In the genomic region with DNA sequence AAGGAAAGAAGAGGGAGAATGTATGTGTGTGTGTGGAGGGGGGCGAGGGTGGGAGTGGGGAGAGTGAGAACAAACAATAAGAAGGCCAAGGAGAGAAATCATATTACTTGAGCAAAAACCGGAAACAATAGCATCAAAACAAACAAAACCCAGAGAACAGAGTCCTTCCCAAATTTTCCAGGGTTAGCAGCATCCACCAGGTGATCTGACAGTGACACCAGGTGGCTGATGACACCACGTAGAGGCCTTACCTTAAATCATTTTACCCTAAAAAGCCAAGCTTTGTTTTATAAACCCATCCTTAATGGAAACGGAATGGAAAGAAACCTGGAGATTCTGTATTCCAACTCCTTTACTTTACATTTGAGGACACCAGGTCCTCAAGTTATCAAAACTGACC, we compare ENCODE assay signal across 17 cellular contexts.
DNase-seq lines count a peak whose midpoint lies in the region; ATAC-seq and TF ChIP-seq lines count a peak whose summit lies in the region.
"Had no signal": no experiment of that assay in that cellular context is flagged by ENCODE, and none has a peak within 500 bp of the region (broad histone marks: within the 10 kb centered on the region; RNA-seq: fewer than 3 reads in every experiment).

No MANE protein-coding gene starts in this region.

- H3K9me3 Mint-ChIP-seq in nephron progenitor cell = no peaks in the 10 kb centered on the region
- H3K9me3 Mint-ChIP-seq: activated CD8-positive, alpha-beta T cell treated with anti-CD3 and anti-CD28 coated beads for 36 hours; activated T-helper 2 cell treated with anti-CD3 and anti-CD28 coated beads, Interferon-gamma antibody, Interleukin-2, Interleukin-4, amounts not matched to agents 10 μg/mL and 5 μg/mL and 100 μg/mL, durations not matched to agents 14 hours and 24 hours and 36 hours; naive thymus-derived CD8-positive, alpha-beta T cell had no signal

- peaks cover 14% of the 10 kb centered on the region for H3K27me3 Mint-ChIP-seq in nephron progenitor cell (ENCODE audit: low read depth, poor library complexity)

- no peaks in the 10 kb centered on the region for H3K36me3 Mint-ChIP-seq in nephron progenitor cell (ENCODE audit: low read depth)
- H3K36me3 Mint-ChIP-seq: naive thymus-derived CD8-positive, alpha-beta T cell had no signal

- peak; percentile 39 for DNase-seq in NCI-H2171 treated with DMSO at 0.1 percent for 48 hours (lab: John Stamatoyannopoulos, UW)
- DNase-seq in NCI-H2171 (lab: John Stamatoyannopoulos, UW) = no peak
- peak; percentile 26 for DNase-seq in NCI-H1694 (lab: John Stamatoyannopoulos, UW)
- peak; percentile 5 for DNase-seq in SW480 (ENCODE audit: low spot score)
- no peak for DNase-seq in nephron progenitor cell
- no peak for DNase-seq in HUDEP-2 (lab: John Stamatoyannopoulos, UW; ENCODE audit: unreplicated experiment in 76 of 76)
- DNase-seq: activated CD8-positive, alpha-beta T cell treated with anti-CD3 and anti-CD28 coated beads for 36 hours; amygdala; Calu3; left lung; naive thymus-derived CD8-positive, alpha-beta T cell; NCI-H1436; NK-92 treated with Interleukin-12 subunit alpha and Interleukin-12 subunit beta, amount 100 ng/mL, for 24 hours; stimulated activated CD4-positive, alpha-beta T cell treated with anti-CD3 and anti-CD28 coated beads, Interleukin-15, amount 100 ng/mL, for 24 hours had no signal

- H3K4me1 Mint-ChIP-seq in nephron progenitor cell = peaks cover 56% of the 10 kb centered on the region

- H3K4me3 Mint-ChIP-seq in nephron progenitor cell = no peak overlapping the region
- H3K4me3 Mint-ChIP-seq: activated CD8-positive, alpha-beta T cell treated with anti-CD3 and anti-CD28 coated beads for 36 hours; naive thymus-derived CD8-positive, alpha-beta T cell had no signal

- ATAC-seq in HG02763 (IDR thresholded peaks at IDR 0.05; ENCODE audit: unreplicated experiment) = no peak
- ATAC-seq in HG03571 (IDR thresholded peaks at IDR 0.05; ENCODE audit: unreplicated experiment) = no peak
- ATAC-seq: activated CD8-positive, alpha-beta T cell treated with anti-CD3 and anti-CD28 coated beads for 36 hours; left lung; naive thymus-derived CD8-positive, alpha-beta T cell had no signal

- peak overlapping the region; percentile 3 for H3K27ac Mint-ChIP-seq in nephron progenitor cell
- H3K27ac Mint-ChIP-seq: activated CD8-positive, alpha-beta T cell treated with anti-CD3 and anti-CD28 coated beads for 36 hours; activated T-helper 2 cell treated with anti-CD3 and anti-CD28 coated beads, Interferon-gamma antibody, Interleukin-2, Interleukin-4, amounts not matched to agents 10 μg/mL and 5 μg/mL and 100 μg/mL, durations not matched to agents 14 hours and 24 hours and 36 hours; naive thymus-derived CD8-positive, alpha-beta T cell had no signal

- TF ChIP-seq CTCF in nephron progenitor cell (IDR thresholded peaks at IDR 0.05) = no peak

Comparison
In these comparisons a context has a peak if more than half of its experiments do, and no peak if none do; other contexts are left out.
1. DNase-seq: peak in NCI-H2171 treated with DMSO at 0.1 percent for 48 hours (single experiment), NCI-H1694 (single experiment) and SW480 (single experiment); none in NCI-H2171 (single experiment), nephron progenitor cell (single experiment) and HUDEP-2 (0 of 76).